1 cellular context compared by ENCODE assay signal in the genomic region with DNA sequence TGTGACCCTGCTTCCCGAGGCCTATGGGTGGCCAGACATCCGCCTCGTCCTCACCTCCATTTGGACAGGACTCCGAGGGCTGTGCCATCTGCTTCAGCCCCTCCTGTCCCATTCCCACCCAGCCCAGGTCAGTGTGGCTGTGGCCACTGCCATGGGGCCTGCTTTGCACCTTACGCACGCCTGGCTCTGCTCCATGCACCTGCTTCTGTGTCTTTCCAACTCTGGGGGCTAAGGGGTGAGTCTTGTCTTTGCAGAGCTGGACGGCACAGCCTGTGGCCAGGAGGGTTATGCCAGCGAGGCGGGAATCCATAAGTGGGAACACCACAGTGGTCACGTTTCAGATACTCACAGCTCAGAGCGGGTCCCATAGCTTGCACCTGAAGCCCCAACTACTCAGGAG.
TF ChIP-seq lines count a peak whose summit lies in the region.

No MANE protein-coding gene starts in this region.

TF ChIP-seq in HEK293, 187 proteins besides CTCF, POLR2A, EP300 and RAD21:
- TF ChIP-seq, protein P1, sequence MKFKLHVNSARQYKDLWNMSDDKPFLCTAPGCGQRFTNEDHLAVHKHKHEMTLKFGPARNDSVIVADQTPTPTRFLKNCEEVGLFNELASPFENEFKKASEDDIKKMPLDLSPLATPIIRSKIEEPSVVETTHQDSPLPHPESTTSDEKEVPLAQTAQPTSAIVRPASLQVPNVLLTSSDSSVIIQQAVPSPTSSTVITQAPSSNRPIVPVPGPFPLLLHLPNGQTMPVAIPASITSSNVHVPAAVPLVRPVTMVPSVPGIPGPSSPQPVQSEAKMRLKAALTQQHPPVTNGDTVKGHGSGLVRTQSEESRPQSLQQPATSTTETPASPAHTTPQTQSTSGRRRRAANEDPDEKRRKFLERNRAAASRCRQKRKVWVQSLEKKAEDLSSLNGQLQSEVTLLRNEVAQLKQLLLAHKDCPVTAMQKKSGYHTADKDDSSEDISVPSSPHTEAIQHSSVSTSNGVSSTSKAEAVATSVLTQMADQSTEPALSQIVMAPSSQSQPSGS (tag by site-specific recombination; IDR thresholded peaks at IDR 0.05; ENCODE audit: low read depth): no peak
- peak; percentile 56 for TF ChIP-seq ZNF600 (tag by site-specific recombination; IDR thresholded peaks at IDR 0.05)
- TF ChIP-seq AEBP2 (tag by site-specific recombination; IDR thresholded peaks at IDR 0.05; ENCODE audit: borderline replicate concordance): no peak
- TF ChIP-seq ZNF341 (tag by site-specific recombination; IDR thresholded peaks at IDR 0.05; ENCODE audit: low read depth): peak; percentile 27; the same call in 1 of the 2 replicates
